ENCODE assay signal across 23 cellular contexts in the genomic region with DNA sequence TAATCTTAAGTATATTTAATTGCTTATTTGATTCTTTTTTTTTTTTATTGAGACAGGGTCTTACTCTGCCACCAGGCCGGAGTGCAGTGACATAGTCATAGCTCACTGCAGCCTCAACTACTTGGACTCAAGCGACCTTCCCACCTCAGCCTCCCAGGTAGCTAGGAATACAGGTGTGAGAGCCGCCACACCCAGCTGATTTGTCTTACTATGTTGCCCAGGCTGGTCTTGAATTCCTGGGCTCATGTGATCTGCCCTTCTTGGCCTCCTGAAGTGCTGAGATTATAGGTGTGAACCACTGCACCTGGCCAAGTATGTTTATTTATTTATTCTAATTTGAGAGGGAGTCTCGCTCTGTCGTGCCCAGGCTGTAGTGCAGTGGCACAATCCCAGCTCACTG. TPM values are rescaled to one million over a fixed set of nuclear protein-coding genes. Genes with fewer than 3 reads are reported as not detected.
DNase-seq lines count a peak whose midpoint lies in the region; FAIRE-seq lines count a peak whose summit lies in the region.
"Had no signal": no experiment of that assay in that cellular context is flagged by ENCODE, and none has a peak within 500 bp of the region (broad histone marks: within the 10 kb centered on the region; RNA-seq: fewer than 3 reads in every experiment).

No MANE protein-coding gene starts in this region.

- no peak overlapping the region for H3K4me3 Mint-ChIP-seq in activated CD4-positive, alpha-beta T cell treated with anti-CD3 and anti-CD28 coated beads, Interleukin-2, amount 10 ng/mL, durations not matched to agents 7 days and 5 days
- no peak overlapping the region for H3K4me3 Mint-ChIP-seq in dendritic cell treated with granulocyte-macrophage colony-stimulating factor and Interleukin-4, amounts not matched to agents 40 ng/mL and 50 ng/mL, for 4 days
- H3K4me3 Mint-ChIP-seq: neural progenitor cell had no signal

- FAIRE-seq in small intestine (lab: Jason Lieb, UNC), result no peak
- FAIRE-seq: endometrium, GM18507, H1, RCC 7860, TTC549 had no signal

- H3K9me3 ChIP-seq in small intestine (ENCODE audit: control insufficient read depth, low read depth), result no peaks in the 10 kb centered on the region
- H3K9me3 ChIP-seq: ascending aorta, MG63, SK-N-SH had no signal

- no peaks in the 10 kb centered on the region for H3K36me3 ChIP-seq in small intestine (ENCODE audit: control insufficient read depth in 2 of 2, insufficient read depth in 2 of 2, low read length in 2 of 2)
- H3K36me3 ChIP-seq: neural progenitor cell had no signal

- no peak overlapping the region for H3K4me3 ChIP-seq in small intestine (ENCODE audit: low read depth in 1 of 2, low read length in 2 of 2)
- H3K4me3 ChIP-seq: ascending aorta, MG63, neural progenitor cell had no signal

- H3K27me3 ChIP-seq in small intestine (ENCODE audit: control insufficient read depth in 2 of 2, insufficient read depth in 2 of 2, low read length in 2 of 2), result no peaks in the 10 kb centered on the region
- H3K27me3 ChIP-seq: ascending aorta, MG63, neural progenitor cell had no signal

- no peaks in the 10 kb centered on the region for H3K27me3 Mint-ChIP-seq in activated CD4-positive, alpha-beta T cell treated with anti-CD3 and anti-CD28 coated beads, Interleukin-2, amount 10 ng/mL, durations not matched to agents 7 days and 5 days
- no peaks in the 10 kb centered on the region for H3K27me3 Mint-ChIP-seq in dendritic cell treated with granulocyte-macrophage colony-stimulating factor and Interleukin-4, amounts not matched to agents 40 ng/mL and 50 ng/mL, for 4 days

- 69 to 84% (median 82%) methylated on average over 5 of the region's 5 CpGs for WGBS in small intestine, 3 donors

- no peak for DNase-seq in activated CD4-positive, alpha-beta T cell treated with anti-CD3 and anti-CD28 coated beads, Interleukin-2, amount 10 ng/mL, durations not matched to agents 7 days and 5 days
- no peak for DNase-seq in activated CD4-positive, alpha-beta T cell treated with anti-CD3 and anti-CD28 coated beads for 4 hours
- peak; percentile 15 for DNase-seq in NCI-H69 (lab: John Stamatoyannopoulos, UW)
- peak; percentile 37 for DNase-seq in small intestine
- no peak for DNase-seq in hepatic stellate cell (ENCODE audit: low spot score)
- DNase-seq in ecto neural progenitor cell (ENCODE audit: low spot score), result no peak
- DNase-seq in glomerular visceral epithelial cell (ENCODE audit: extremely low spot score), result no peak
- DNase-seq: DND-41, hippocampal formation, islet precursor cell, mesendoderm, MG63, NCI-H146, NCI-H2227 treated with DMSO at 0.1 percent for 48 hours, SK-N-SH had no signal

- H3K27ac Mint-ChIP-seq in activated CD4-positive, alpha-beta T cell treated with anti-CD3 and anti-CD28 coated beads, Interleukin-2, amount 10 ng/mL, durations not matched to agents 7 days and 5 days, result peak overlapping the region; percentile 86
- H3K27ac Mint-ChIP-seq in dendritic cell treated with granulocyte-macrophage colony-stimulating factor and Interleukin-4, amounts not matched to agents 40 ng/mL and 50 ng/mL, for 4 days, result peak overlapping the region; percentile 81
- H3K27ac Mint-ChIP-seq: neural progenitor cell had no signal

- intact Hi-C loops in dendritic cell treated with granulocyte-macrophage colony-stimulating factor and Interleukin-4, amounts not matched to agents 40 ng/mL and 50 ng/mL, for 4 days (cut with micrococcal nuclease), result loop anchor here (5.0 kb wide), 1 partner anchor 36 kb away; the partner anchor contains the start of gene PTPN1

- H3K9me3 Mint-ChIP-seq in activated CD4-positive, alpha-beta T cell treated with anti-CD3 and anti-CD28 coated beads, Interleukin-2, amount 10 ng/mL, durations not matched to agents 7 days and 5 days, result no peaks in the 10 kb centered on the region
- no peaks in the 10 kb centered on the region for H3K9me3 Mint-ChIP-seq in dendritic cell treated with granulocyte-macrophage colony-stimulating factor and Interleukin-4, amounts not matched to agents 40 ng/mL and 50 ng/mL, for 4 days
- H3K9me3 Mint-ChIP-seq: neural progenitor cell had no signal

- H3K27ac ChIP-seq in small intestine (ENCODE audit: low read depth in 1 of 2, low read length in 1 of 2), result peak overlapping the region in 1 of 2 donors; percentile 28
- H3K27ac ChIP-seq: ascending aorta, neural progenitor cell had no signal

- POLR2A ChIA-PET in activated CD4-positive, alpha-beta T cell treated with anti-CD3 and anti-CD28 coated beads, Interleukin-2, amount 10 ng/mL, durations not matched to agents 7 days and 5 days (lab: Charles Lee), result no interaction called here

- H3K4me1 ChIP-seq in small intestine (ENCODE audit: control insufficient read depth in 2 of 2, insufficient read depth in 1 of 2, low read depth in 1 of 2, low read length in 1 of 2), result no peaks in the 10 kb centered on the region
- H3K4me1 ChIP-seq: neural progenitor cell had no signal

- peaks cover 36% of the 10 kb centered on the region for H3K36me3 Mint-ChIP-seq in activated CD4-positive, alpha-beta T cell treated with anti-CD3 and anti-CD28 coated beads, Interleukin-2, amount 10 ng/mL, durations not matched to agents 7 days and 5 days (ENCODE audit: low read depth)
- H3K36me3 Mint-ChIP-seq in dendritic cell treated with granulocyte-macrophage colony-stimulating factor and Interleukin-4, amounts not matched to agents 40 ng/mL and 50 ng/mL, for 4 days (ENCODE audit: low read depth), result peaks cover 19% of the 10 kb centered on the region

- H3K4me1 Mint-ChIP-seq in activated CD4-positive, alpha-beta T cell treated with anti-CD3 and anti-CD28 coated beads, Interleukin-2, amount 10 ng/mL, durations not matched to agents 7 days and 5 days, result peaks cover 52% of the 10 kb centered on the region
- peaks cover 44% of the 10 kb centered on the region for H3K4me1 Mint-ChIP-seq in dendritic cell treated with granulocyte-macrophage colony-stimulating factor and Interleukin-4, amounts not matched to agents 40 ng/mL and 50 ng/mL, for 4 days (ENCODE audit: low read depth)
- H3K4me1 Mint-ChIP-seq: neural progenitor cell had no signal

- CTCF ChIA-PET in activated CD4-positive, alpha-beta T cell treated with anti-CD3 and anti-CD28 coated beads, Interleukin-2, amount 10 ng/mL, durations not matched to agents 7 days and 5 days (lab: Charles Lee), result interaction anchor here (0.7 to 2.1 kb wide), 10 partner anchors 11 to 247 kb away, joined by 3 to 7 read pairs (median 4); partner anchors contain the start of gene BCAS4

RNA-seq across cellular contexts. Expression of gene PTPN1, which starts 38.2 kb away (rescaled TPM):
- 10 to 100 TPM; 66.4 to 75.3 TPM for total RNA-seq in activated CD4-positive, alpha-beta T cell treated with anti-CD3 and anti-CD28 coated beads, Interleukin-2, amount 10 ng/mL, durations not matched to agents 7 days and 5 days
- polyA plus RNA-seq in small intestine, result 10 to 100 TPM in 1 of 3 donors, 1 to 10 TPM in 2; 6.5 to 16.6 (median 8.6) TPM

Comparison
In these comparisons a context has a peak if more than half of its experiments do, and no peak if none do; other contexts are left out.
1. DNase-seq: peak in NCI-H69 (single experiment) and small intestine (single experiment); none in activated CD4-positive, alpha-beta T cell treated with anti-CD3 and anti-CD28 coated beads, Interleukin-2, amount 10 ng/mL, durations not matched to agents 7 days and 5 days (single experiment), activated CD4-positive, alpha-beta T cell treated with anti-CD3 and anti-CD28 coated beads for 4 hours (0 of 2), hepatic stellate cell (single experiment), ecto neural progenitor cell (single experiment) and glomerular visceral epithelial cell (single experiment).